In the genomic region with DNA sequence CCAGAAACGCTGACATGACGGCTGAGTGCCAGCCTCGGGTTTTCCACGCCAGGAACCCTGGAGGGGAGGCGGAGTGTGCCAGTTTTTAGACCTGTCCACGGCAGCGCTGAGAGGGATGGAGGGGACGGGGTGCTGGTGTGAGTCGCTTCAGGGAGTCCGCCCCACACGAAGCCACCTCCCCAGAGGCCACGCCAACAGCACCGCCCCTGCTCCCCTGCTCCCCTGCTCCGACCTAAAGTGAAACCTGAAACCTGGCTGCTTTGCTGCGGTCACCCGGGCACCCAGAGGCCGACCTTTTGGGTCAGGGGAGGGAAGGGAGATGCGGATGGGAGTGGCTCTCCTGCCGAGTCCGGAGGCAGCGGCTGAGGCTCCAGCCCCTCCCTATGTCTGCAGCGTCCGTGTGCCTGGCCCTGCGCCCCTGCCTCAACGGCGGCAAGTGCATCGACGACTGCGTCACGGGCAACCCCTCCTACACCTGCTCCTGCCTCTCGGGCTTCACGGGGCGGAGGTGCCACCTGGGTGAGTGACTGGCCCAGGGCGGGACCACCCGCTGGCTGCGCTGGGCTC, we compare ENCODE assay signal across 1 cellular context.
TF ChIP-seq lines count a peak whose summit lies in the region.

No MANE protein-coding gene starts in this region.

TF ChIP-seq in GM23338, 12 proteins besides CTCF, POLR2A, EP300 and RAD21 (continued from another document):
- TF ChIP-seq, protein P1, sequence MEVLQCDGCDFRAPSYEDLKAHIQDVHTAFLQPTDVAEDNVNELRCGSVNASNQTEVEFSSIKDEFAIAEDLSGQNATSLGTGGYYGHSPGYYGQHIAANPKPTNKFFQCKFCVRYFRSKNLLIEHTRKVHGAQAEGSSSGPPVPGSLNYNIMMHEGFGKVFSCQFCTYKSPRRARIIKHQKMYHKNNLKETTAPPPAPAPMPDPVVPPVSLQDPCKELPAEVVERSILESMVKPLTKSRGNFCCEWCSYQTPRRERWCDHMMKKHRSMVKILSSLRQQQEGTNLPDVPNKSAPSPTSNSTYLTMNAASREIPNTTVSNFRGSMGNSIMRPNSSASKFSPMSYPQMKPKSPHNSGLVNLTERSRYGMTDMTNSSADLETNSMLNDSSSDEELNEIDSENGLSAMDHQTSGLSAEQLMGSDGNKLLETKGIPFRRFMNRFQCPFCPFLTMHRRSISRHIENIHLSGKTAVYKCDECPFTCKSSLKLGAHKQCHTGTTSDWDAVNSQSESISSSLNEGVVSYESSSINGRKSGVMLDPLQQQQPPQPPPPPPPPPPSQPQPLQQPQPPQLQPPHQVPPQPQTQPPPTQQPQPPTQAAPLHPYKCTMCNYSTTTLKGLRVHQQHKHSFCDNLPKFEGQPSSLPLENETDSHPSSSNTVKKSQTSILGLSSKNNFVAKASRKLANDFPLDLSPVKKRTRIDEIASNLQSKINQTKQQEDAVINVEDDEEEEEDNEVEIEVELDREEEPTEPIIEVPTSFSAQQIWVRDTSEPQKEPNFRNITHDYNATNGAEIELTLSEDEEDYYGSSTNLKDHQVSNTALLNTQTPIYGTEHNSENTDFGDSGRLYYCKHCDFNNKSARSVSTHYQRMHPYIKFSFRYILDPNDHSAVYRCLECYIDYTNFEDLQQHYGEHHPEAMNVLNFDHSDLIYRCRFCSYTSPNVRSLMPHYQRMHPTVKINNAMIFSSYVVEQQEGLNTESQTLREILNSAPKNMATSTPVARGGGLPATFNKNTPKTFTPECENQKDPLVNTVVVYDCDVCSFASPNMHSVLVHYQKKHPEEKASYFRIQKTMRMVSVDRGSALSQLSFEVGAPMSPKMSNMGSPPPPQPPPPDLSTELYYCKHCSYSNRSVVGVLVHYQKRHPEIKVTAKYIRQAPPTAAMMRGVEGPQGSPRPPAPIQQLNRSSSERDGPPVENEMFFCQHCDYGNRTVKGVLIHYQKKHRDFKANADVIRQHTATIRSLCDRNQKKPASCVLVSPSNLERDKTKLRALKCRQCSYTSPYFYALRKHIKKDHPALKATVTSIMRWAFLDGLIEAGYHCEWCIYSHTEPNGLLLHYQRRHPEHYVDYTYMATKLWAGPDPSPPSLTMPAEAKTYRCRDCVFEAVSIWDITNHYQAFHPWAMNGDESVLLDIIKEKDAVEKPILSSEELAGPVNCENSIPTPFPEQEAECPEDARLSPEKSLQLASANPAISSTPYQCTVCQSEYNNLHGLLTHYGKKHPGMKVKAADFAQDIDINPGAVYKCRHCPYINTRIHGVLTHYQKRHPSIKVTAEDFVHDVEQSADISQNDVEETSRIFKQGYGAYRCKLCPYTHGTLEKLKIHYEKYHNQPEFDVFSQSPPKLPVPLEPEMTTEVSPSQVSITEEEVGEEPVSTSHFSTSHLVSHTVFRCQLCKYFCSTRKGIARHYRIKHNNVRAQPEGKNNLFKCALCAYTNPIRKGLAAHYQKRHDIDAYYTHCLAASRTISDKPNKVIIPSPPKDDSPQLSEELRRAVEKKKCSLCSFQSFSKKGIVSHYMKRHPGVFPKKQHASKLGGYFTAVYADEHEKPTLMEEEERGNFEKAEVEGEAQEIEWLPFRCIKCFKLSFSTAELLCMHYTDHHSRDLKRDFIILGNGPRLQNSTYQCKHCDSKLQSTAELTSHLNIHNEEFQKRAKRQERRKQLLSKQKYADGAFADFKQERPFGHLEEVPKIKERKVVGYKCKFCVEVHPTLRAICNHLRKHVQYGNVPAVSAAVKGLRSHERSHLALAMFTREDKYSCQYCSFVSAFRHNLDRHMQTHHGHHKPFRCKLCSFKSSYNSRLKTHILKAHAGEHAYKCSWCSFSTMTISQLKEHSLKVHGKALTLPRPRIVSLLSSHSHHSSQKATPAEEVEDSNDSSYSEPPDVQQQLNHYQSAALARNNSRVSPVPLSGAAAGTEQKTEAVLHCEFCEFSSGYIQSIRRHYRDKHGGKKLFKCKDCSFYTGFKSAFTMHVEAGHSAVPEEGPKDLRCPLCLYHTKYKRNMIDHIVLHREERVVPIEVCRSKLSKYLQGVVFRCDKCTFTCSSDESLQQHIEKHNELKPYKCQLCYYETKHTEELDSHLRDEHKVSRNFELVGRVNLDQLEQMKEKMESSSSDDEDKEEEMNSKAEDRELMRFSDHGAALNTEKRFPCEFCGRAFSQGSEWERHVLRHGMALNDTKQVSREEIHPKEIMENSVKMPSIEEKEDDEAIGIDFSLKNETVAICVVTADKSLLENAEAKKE (CRISPR knock-in tag; IDR thresholded peaks at IDR 0.05): no peak
- no peak for TF ChIP-seq STAT1 (IDR thresholded peaks at IDR 0.05; ENCODE audit: unreplicated experiment)
- TF ChIP-seq JUNB (IDR thresholded peaks at IDR 0.05; ENCODE audit: unreplicated experiment): no peak
- no peak for TF ChIP-seq CREB1 (CRISPR knock-in tag; IDR thresholded peaks at IDR 0.05; ENCODE audit: low read depth)
- no peak for TF ChIP-seq POLR2AphosphoS5 (IDR thresholded peaks at IDR 0.05; ENCODE audit: low read depth)
